Comparison of ENCODE assay signal across 8 cellular contexts in genomic region chr17:49290690-49291326, GRCh38.
DNase-seq lines count a peak whose midpoint lies in the region; ATAC-seq and TF ChIP-seq lines count a peak whose summit lies in the region.

No MANE protein-coding gene starts in this region.

- H3K79me2 ChIP-seq in OCI-LY1 (ENCODE audit: insufficient read depth, low read length), result no peaks in the 10 kb centered on the region

- no peaks in the 10 kb centered on the region for H4K20me1 ChIP-seq in OCI-LY1 (ENCODE audit: insufficient read depth, low read length)

- peak; percentile 46 for DNase-seq in ACHN
- DNase-seq in EH (ENCODE audit: low read depth), result peak; percentile 47
- peak; percentile 70 for DNase-seq in choroid plexus epithelial cell (ENCODE audit: low read depth)
- peak; percentile 49 for DNase-seq in mesenchymal stem cell
- no peak for DNase-seq in T1000 (lab: John Stamatoyannopoulos, UW)
- no peak for DNase-seq in NCI-H187 treated with DMSO at 0.1 percent for 48 hours (lab: John Stamatoyannopoulos, UW)

- H2BK120ac ChIP-seq in mesenchymal stem cell (ENCODE audit: low read depth, low read length), result no peak overlapping the region

- no peaks in the 10 kb centered on the region for H3K9me3 ChIP-seq in OCI-LY1 (ENCODE audit: low read length)
- no peaks in the 10 kb centered on the region for H3K9me3 ChIP-seq in mesenchymal stem cell (ENCODE audit: control insufficient read depth, low read length)

- H3K4me1 ChIP-seq in OCI-LY1 (ENCODE audit: insufficient read depth, low read length, severe bottlenecking) (no peaks in the 10 kb centered on the region), mesenchymal stem cell (ENCODE audit: control insufficient read depth, insufficient read depth, low read depth, low read length) (no peaks in the 10 kb centered on the region)

- H2BK12ac ChIP-seq in mesenchymal stem cell (ENCODE audit: low read length in 2 of 2), result no peak overlapping the region

- no peak overlapping the region for H3K4me2 ChIP-seq in OCI-LY1 (ENCODE audit: low read length)
- H3K4me2 ChIP-seq in mesenchymal stem cell (ENCODE audit: low read length, poor library complexity, severe bottlenecking), result no peak overlapping the region

- H2AK5ac ChIP-seq in mesenchymal stem cell (ENCODE audit: low read length, severe bottlenecking), result no peak overlapping the region

- 71% methylated on average over 2 of the region's 4 CpGs for WGBS in mesenchymal stem cell

- H4K8ac ChIP-seq in mesenchymal stem cell (ENCODE audit: low read length), result no peak overlapping the region

- no peak overlapping the region for H3K18ac ChIP-seq in mesenchymal stem cell (ENCODE audit: low read depth in 1 of 2, low read length in 2 of 2)

- H2BK5ac ChIP-seq in mesenchymal stem cell (ENCODE audit: low read depth, low read length, poor library complexity, severe bottlenecking), result no peak overlapping the region

- H3K9ac ChIP-seq in OCI-LY1 (ENCODE audit: low read length), result no peak overlapping the region
- no peak overlapping the region for H3K9ac ChIP-seq in mesenchymal stem cell (ENCODE audit: low read length)

- no peak overlapping the region for H3K4ac ChIP-seq in mesenchymal stem cell (ENCODE audit: low read depth in 1 of 2, low read length in 2 of 2)

- in situ Hi-C loops in ACHN (cut with HindIII; ENCODE audit: low pct_ligation_motif_present, low pct_unique_long_range_greater_than_20kb, low sequenced_read_pairs), result no loop called here

- H2BK15ac ChIP-seq in mesenchymal stem cell (ENCODE audit: low read depth, poor library complexity, severe bottlenecking), result no peak overlapping the region

- H3K4me3 ChIP-seq in OCI-LY1 (ENCODE audit: low read depth, low read length, poor library complexity, severe bottlenecking), result no peak overlapping the region
- no peak overlapping the region for H3K4me3 ChIP-seq in choroid plexus epithelial cell (ENCODE audit: low read depth, low read length)
- H3K4me3 ChIP-seq in mesenchymal stem cell (ENCODE audit: insufficient read depth in 1 of 2, low read depth in 1 of 2, low read length in 2 of 2), result no peak overlapping the region

- H3K27ac ChIP-seq in OCI-LY1 (ENCODE audit: low read depth, low read length, poor library complexity, severe bottlenecking) (no peak overlapping the region), mesenchymal stem cell (ENCODE audit: low read length, poor library complexity, severe bottlenecking) (no peak overlapping the region)

- TF ChIP-seq CTCF in OCI-LY1 (IDR thresholded peaks at IDR 0.05; ENCODE audit: low read length) (peak; percentile 68), choroid plexus epithelial cell (conservative IDR thresholded peaks at IDR 0.05; ENCODE audit: low read depth, low read length) (peak; percentile 79)

- no peaks in the 10 kb centered on the region for H3K9me2 ChIP-seq in OCI-LY1 (ENCODE audit: low read depth, low read length)

- peaks cover 4% of the 10 kb centered on the region for H3K79me1 ChIP-seq in mesenchymal stem cell (replicated peaks; ENCODE audit: low read length, poor library complexity, severe bottlenecking)

- H3K23ac ChIP-seq in mesenchymal stem cell (ENCODE audit: low read length in 2 of 2), result no peak overlapping the region

- H2AFZ ChIP-seq in OCI-LY1 (ENCODE audit: low read length), result no peak overlapping the region
- no peak overlapping the region for H2AFZ ChIP-seq in mesenchymal stem cell (ENCODE audit: low read depth, low read length)

- H3F3A ChIP-seq in OCI-LY1 (ENCODE audit: insufficient read depth, low read length), result no peaks in the 10 kb centered on the region; the same call in 1 of the 2 replicates

- no peak overlapping the region for H4K91ac ChIP-seq in mesenchymal stem cell (ENCODE audit: low read length)

- H3K36me3 ChIP-seq in OCI-LY1 (ENCODE audit: insufficient read depth, low read length) (peaks cover 6% of the 10 kb centered on the region; the same call in 1 of the 2 replicates), mesenchymal stem cell (ENCODE audit: control insufficient read depth in 1 of 2, insufficient read depth in 2 of 2, low read depth in 1 of 2, low read length in 2 of 2) (peaks cover 14 to 23% of the 10 kb centered on the region in 2 experiments)

- no peaks in the 10 kb centered on the region for H3K27me3 ChIP-seq in OCI-LY1 (ENCODE audit: insufficient read depth, low read length)
- H3K27me3 ChIP-seq in mesenchymal stem cell (ENCODE audit: control insufficient read depth in 1 of 2, insufficient read depth in 1 of 2, low read length in 2 of 2), result no peaks in the 10 kb centered on the region

- no peak overlapping the region for H3K14ac ChIP-seq in mesenchymal stem cell (ENCODE audit: low read length in 2 of 2)

- ATAC-seq in HG02759 (IDR thresholded peaks at IDR 0.05; ENCODE audit: unreplicated experiment), result no peak

Comparison
In these comparisons a context has a peak if more than half of its experiments do, and no peak if none do; other contexts are left out.
1. DNase-seq: peak in ACHN (single experiment), EH (single experiment), choroid plexus epithelial cell (single experiment) and mesenchymal stem cell (single experiment); none in T1000 (single experiment) and NCI-H187 treated with DMSO at 0.1 percent for 48 hours (single experiment).